ENCODE assay signal across 14 cellular contexts in the genomic region with DNA sequence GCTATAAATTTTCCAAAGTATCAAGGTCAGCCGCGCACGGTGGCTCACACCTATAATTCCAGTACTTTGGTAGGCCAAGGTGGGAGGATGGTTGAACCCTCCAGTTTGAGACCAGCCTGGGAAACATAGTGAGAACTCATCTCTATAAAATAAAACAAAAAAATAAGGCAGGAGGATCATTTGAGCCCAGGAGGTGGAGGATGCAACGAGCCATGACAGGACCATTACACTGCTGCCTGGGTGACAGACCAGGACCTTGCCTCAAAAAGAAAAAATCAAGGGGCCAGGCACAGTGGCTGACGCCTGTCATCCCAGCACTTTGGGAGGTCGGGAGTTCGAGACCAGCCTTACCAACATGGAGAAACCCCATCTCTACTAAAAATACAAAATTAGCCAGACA.
A peak's percentile ranks its signal among the peaks of the same experiment; 100 is the strongest.
DNase-seq lines count a peak whose midpoint lies in the region; ATAC-seq, FAIRE-seq and TF ChIP-seq lines count a peak whose summit lies in the region.
"Had no signal": no experiment of that assay in that cellular context is flagged by ENCODE, and none has a peak within 500 bp of the region (broad histone marks: within the 10 kb centered on the region; RNA-seq: fewer than 3 reads in every experiment).

No MANE protein-coding gene starts in this region.

- no peaks in the 10 kb centered on the region for H3K9me2 ChIP-seq in OCI-LY1 (ENCODE audit: low read depth, low read length)

- H4K20me1 ChIP-seq in BLaER1 (no peaks in the 10 kb centered on the region), OCI-LY1 (ENCODE audit: insufficient read depth, low read length) (no peaks in the 10 kb centered on the region)

- H3K27me3 Mint-ChIP-seq in memory B cell = no peaks in the 10 kb centered on the region
- H3K27me3 Mint-ChIP-seq: CD8-positive, alpha-beta memory T cell had no signal

- H3K27me3 ChIP-seq in BLaER1 (no peaks in the 10 kb centered on the region), OCI-LY1 (ENCODE audit: insufficient read depth, low read length) (no peaks in the 10 kb centered on the region)
- H3K27me3 ChIP-seq: BE2C had no signal

- no peak overlapping the region for H2AFZ ChIP-seq in OCI-LY1 (ENCODE audit: low read length)

- peaks cover 82% of the 10 kb centered on the region for H3K79me2 ChIP-seq in OCI-LY1 (ENCODE audit: insufficient read depth, low read length)

- TF ChIP-seq CTCF in OCI-LY1 (IDR thresholded peaks at IDR 0.05; ENCODE audit: low read length) = no peak

- peak overlapping the region; percentile 72 for H3K27ac Mint-ChIP-seq in memory B cell

- H3K27ac ChIP-seq in BLaER1 = peak overlapping the region; percentile 96
- peak overlapping the region; percentile 100 for H3K27ac ChIP-seq in OCI-LY1 (ENCODE audit: low read depth, low read length, poor library complexity, severe bottlenecking)

- DNase-seq in GM12891 (ENCODE audit: insufficient read length, low spot score) (no peak), memory B cell (ENCODE audit: low spot score in 2 of 2) (no peak), Ammon's horn (ENCODE audit: low spot score) (no peak), NCI-H446 treated with DMSO at 0.1 percent for 48 hours (lab: John Stamatoyannopoulos, UW) (no peak)
- DNase-seq: ACHN; BE2C; CD8-positive, alpha-beta memory T cell; H9; NCI-H1048; SIG-M5 had no signal

- peak overlapping the region; percentile 75 for H3K9ac ChIP-seq in BLaER1
- H3K9ac ChIP-seq in OCI-LY1 (ENCODE audit: low read length) = peak overlapping the region; percentile 70

- H3K4me2 ChIP-seq in BLaER1 (peak overlapping the region; percentile 79), OCI-LY1 (ENCODE audit: low read length) (peak overlapping the region; percentile 62)

- peaks cover 60% of the 10 kb centered on the region for H3K4me1 Mint-ChIP-seq in memory B cell

- H3K9me3 ChIP-seq in BLaER1 = peaks cover 30% of the 10 kb centered on the region
- H3K9me3 ChIP-seq in OCI-LY1 (ENCODE audit: low read length) = peaks cover 10% of the 10 kb centered on the region; the same call in 1 of the 2 replicates
- H3K9me3 ChIP-seq: BE2C had no signal

- H3K4me3 Mint-ChIP-seq in memory B cell = peak overlapping the region; percentile 52
- H3K4me3 Mint-ChIP-seq: H9 had no signal

- H3K4me3 ChIP-seq in BLaER1 (peak overlapping the region; percentile 43; the same call in 1 of the 2 replicates), OCI-LY1 (ENCODE audit: low read depth, low read length, poor library complexity, severe bottlenecking) (peak overlapping the region; percentile 38)

- TF ChIP-seq POLR2A in GM12891 (IDR thresholded peaks at IDR 0.05; ENCODE audit: low read depth, low read length) = no peak

- ATAC-seq in memory B cell (ENCODE audit: low read depth) = no peak
- ATAC-seq in GM21717 (IDR thresholded peaks at IDR 0.05; ENCODE audit: unreplicated experiment) = no peak
- ATAC-seq: HepG2 had no signal

- H3K9me3 Mint-ChIP-seq in memory B cell = peaks cover under 1% of the 10 kb centered on the region

- H3K4me1 ChIP-seq in BLaER1 (peaks cover 80% of the 10 kb centered on the region), OCI-LY1 (ENCODE audit: insufficient read depth, low read length, severe bottlenecking) (peaks cover 81% of the 10 kb centered on the region)
- H3K4me1 ChIP-seq: BE2C had no signal

- peaks cover 5% of the 10 kb centered on the region for H3F3A ChIP-seq in OCI-LY1 (ENCODE audit: insufficient read depth, low read length)

- H3K36me3 ChIP-seq in BLaER1 = peaks cover 19% of the 10 kb centered on the region
- H3K36me3 ChIP-seq in OCI-LY1 (ENCODE audit: insufficient read depth, low read length) = peaks cover 31% of the 10 kb centered on the region
- H3K36me3 ChIP-seq: BE2C had no signal

- peak; percentile 54 for FAIRE-seq in GM12891 (lab: Jason Lieb, UNC)
- FAIRE-seq: HepG2 had no signal

- H3K36me3 Mint-ChIP-seq in memory B cell = peaks cover 12% of the 10 kb centered on the region

TF ChIP-seq in GM12891, 5 proteins besides CTCF, POLR2A, EP300 and RAD21:
- TF ChIP-seq PAX5 (IDR thresholded peaks at IDR 0.05; ENCODE audit: insufficient read depth, low read length, severe bottlenecking) = no peak
- TF ChIP-seq TAF1 (IDR thresholded peaks at IDR 0.05; ENCODE audit: low read depth, low read length) = no peak
- TF ChIP-seq POLR2AphosphoS5 (IDR thresholded peaks at IDR 0.05; ENCODE audit: low read depth, low read length) = no peak
- no peak for TF ChIP-seq POU2F2 (IDR thresholded peaks at IDR 0.05; ENCODE audit: low read depth, low read length)
- TF ChIP-seq SPI1 (IDR thresholded peaks at IDR 0.05; ENCODE audit: low read depth, low read length) = no peak
